In genomic region chr9:17003576-17004240, GRCh38 we compare ENCODE assay signal across 16 cellular contexts.
DNase-seq lines count a peak whose midpoint lies in the region; ATAC-seq and TF ChIP-seq lines count a peak whose summit lies in the region.
"Had no signal": no experiment of that assay in that cellular context is flagged by ENCODE, and none has a peak within 500 bp of the region (broad histone marks: within the 10 kb centered on the region; RNA-seq: fewer than 3 reads in every experiment).

No MANE protein-coding gene starts in this region.

- no peak overlapping the region for H3K23ac ChIP-seq in neuronal stem cell (ENCODE audit: low read depth, low read length, poor library complexity)

- H2AK5ac ChIP-seq in neuronal stem cell (ENCODE audit: low read depth, low read length): no peak overlapping the region

- H3K27ac ChIP-seq in neuronal stem cell (replicated peaks; ENCODE audit: low read length): no peak overlapping the region
- H3K27ac ChIP-seq: right lobe of liver had no signal

- H3K14ac ChIP-seq in neuronal stem cell (ENCODE audit: low read length): no peak overlapping the region

- no peak overlapping the region for H4K8ac ChIP-seq in neuronal stem cell (ENCODE audit: low read depth, low read length)

- H3K27me3 ChIP-seq in neuronal stem cell (ENCODE audit: control insufficient read depth in 3 of 3, insufficient read depth in 3 of 3, low read depth in 1 of 3, low read length in 3 of 3): no peaks in the 10 kb centered on the region
- H3K27me3 ChIP-seq: right lobe of liver had no signal

- no peak overlapping the region for H4K91ac ChIP-seq in neuronal stem cell (ENCODE audit: low read depth, low read length, poor library complexity)

- no peak overlapping the region for H3K4me2 ChIP-seq in neuronal stem cell (ENCODE audit: insufficient read depth, low read length, poor library complexity, severe bottlenecking)

- DNase-seq in Daoy (ENCODE audit: low read depth) (peak; percentile 10), NCI-H460 (ENCODE audit: extremely low read depth, low read depth) (peak; percentile 54), choroid plexus epithelial cell (ENCODE audit: low read depth) (peak; percentile 68), kidney glomerular epithelial cell (lab: John Stamatoyannopoulos, UW) (peak; percentile 11), neuronal stem cell (ENCODE audit: low spot score) (no peak), DMS79 treated with DMSO at 0.1 percent for 48 hours (lab: John Stamatoyannopoulos, UW) (no peak), SW 1271 (lab: John Stamatoyannopoulos, UW) (no peak)
- DNase-seq: activated effector memory CD4-positive, alpha-beta T cell treated with anti-CD3 and anti-CD28 coated beads, Interleukin-2, amount 50 U/mL, for 16 hours; AML-193; cortex of kidney; hippocampal formation; NCI-H1092; right lobe of liver; Right ventricle myocardium superior; T-helper 2 cell had no signal

- H2AFZ ChIP-seq in neuronal stem cell (ENCODE audit: low read length): no peak overlapping the region

- H3K4me3 ChIP-seq in choroid plexus epithelial cell (ENCODE audit: low read depth, low read length): no peak overlapping the region
- H3K4me3 ChIP-seq in neuronal stem cell (ENCODE audit: low read length in 2 of 2): no peak overlapping the region
- H3K4me3 ChIP-seq: right lobe of liver had no signal

- no peak overlapping the region for H2BK15ac ChIP-seq in neuronal stem cell (ENCODE audit: low read length)

- no peak overlapping the region for H2BK5ac ChIP-seq in neuronal stem cell (ENCODE audit: low read length)

- no peak overlapping the region for H3K4ac ChIP-seq in neuronal stem cell (ENCODE audit: low read length)

- H3K79me1 ChIP-seq in neuronal stem cell (ENCODE audit: low read depth, low read length): no peaks in the 10 kb centered on the region

- H3K36me3 ChIP-seq in neuronal stem cell (replicated peaks in 1 of 2; ENCODE audit: control insufficient read depth in 2 of 2, insufficient read depth in 2 of 2, low read length in 2 of 2): no peaks in the 10 kb centered on the region
- H3K36me3 ChIP-seq: right lobe of liver had no signal

- H3K18ac ChIP-seq in neuronal stem cell (ENCODE audit: low read length): no peak overlapping the region

- TF ChIP-seq CTCF in choroid plexus epithelial cell (conservative IDR thresholded peaks at IDR 0.05; ENCODE audit: low read depth, low read length): no peak

- no peaks in the 10 kb centered on the region for H3K4me1 ChIP-seq in neuronal stem cell (ENCODE audit: control insufficient read depth in 2 of 2, insufficient read depth in 1 of 2, low read depth in 1 of 2, low read length in 2 of 2)
- H3K4me1 ChIP-seq: right lobe of liver had no signal

- no CpG with 5 or more reads among the region's 1 CpG for WGBS in neuronal stem cell (ENCODE audit: extremely low coverage in 2 of 2, insufficient read length in 2 of 2, insufficient replicate concordance in 1 of 2), 2 donors

- H2BK120ac ChIP-seq in neuronal stem cell (ENCODE audit: low read depth, low read length): no peak overlapping the region

- no peak overlapping the region for H3K9ac ChIP-seq in neuronal stem cell (ENCODE audit: low read depth, low read length, poor library complexity)

- no peak overlapping the region for H2BK12ac ChIP-seq in neuronal stem cell (ENCODE audit: low read length)

- no peaks in the 10 kb centered on the region for H3K9me3 ChIP-seq in neuronal stem cell (replicated peaks in 1 of 2; ENCODE audit: control insufficient read depth in 2 of 2, insufficient read depth in 1 of 2, low read depth in 1 of 2, low read length in 2 of 2)
- H3K9me3 ChIP-seq: right lobe of liver had no signal

- ATAC-seq in HG02610 (IDR thresholded peaks at IDR 0.05; ENCODE audit: unreplicated experiment): no peak
- ATAC-seq: right lobe of liver had no signal

Comparison
In these comparisons a context has a peak if more than half of its experiments do, and no peak if none do; other contexts are left out.
1. DNase-seq: peak in Daoy (single experiment), NCI-H460 (single experiment), choroid plexus epithelial cell (single experiment) and kidney glomerular epithelial cell (single experiment); none in neuronal stem cell (single experiment), DMS79 treated with DMSO at 0.1 percent for 48 hours (single experiment) and SW 1271 (0 of 2).